17 cellular contexts compared by ENCODE assay signal in genomic region chr19:21410166-21410565, GRCh38. TPM values are rescaled to one million over a fixed set of nuclear protein-coding genes. Genes with fewer than 3 reads are reported as not detected.
A peak's percentile ranks its signal among the peaks of the same experiment; 100 is the strongest.
DNase-seq lines count a peak whose midpoint lies in the region; ATAC-seq, FAIRE-seq and TF ChIP-seq lines count a peak whose summit lies in the region.
"Had no signal": no experiment of that assay in that cellular context is flagged by ENCODE, and none has a peak within 500 bp of the region (broad histone marks: within the 10 kb centered on the region; RNA-seq: fewer than 3 reads in every experiment).

No MANE protein-coding gene starts in this region.

- no peak for DNase-seq in HepG2 (ENCODE audit: low spot score)
- DNase-seq in right lobe of liver: no peak
- no peak for DNase-seq in pancreas
- no peak for DNase-seq in NK-92 treated with Interleukin-12 subunit alpha and Interleukin-12 subunit beta, amount 100 ng/mL, for 24 hours (lab: John Stamatoyannopoulos, UW)
- DNase-seq in NK-92 (lab: John Stamatoyannopoulos, UW; ENCODE audit: unreplicated experiment): no peak
- DNase-seq: CD4-positive, alpha-beta memory T cell; DMS153; DMS79; GF-D8; H7; HFFc6 had no signal

- TF ChIP-seq EP300 in HepG2 (IDR thresholded peaks at IDR 0.05; ENCODE audit: low read depth in 2 of 2, low read length in 2 of 2): no peak
- TF ChIP-seq EP300 in HepG2 (CRISPR knock-in tag; IDR thresholded peaks at IDR 0.05; ENCODE audit: borderline replicate concordance): no peak

- H3K36me3 ChIP-seq in HepG2 (replicated peaks in 1 of 2; ENCODE audit: control insufficient read depth in 1 of 2, insufficient read depth in 2 of 2, low read length in 2 of 2) (peaks cover 0 to 21% of the 10 kb centered on the region in 2 experiments; a peak in 3 of 5 replicates), right lobe of liver (peaks cover 0 to 21% (median 9%) of the 10 kb centered on the region in 4 donors), pancreas (peaks cover 0 to 29% (median 0%) of the 10 kb centered on the region in 3 donors)

- 97% methylated on average over 1 of the region's 1 CpG for whole genome bisulfite sequencing in HepG2 (ENCODE audit: low lambda C conversion rate)
- 59% methylated on average over 1 of the region's 1 CpG for WGBS in right lobe of liver (ENCODE audit: insufficient coverage, low coverage, low lambda C conversion rate, missing lambda C conversion rate)
- WGBS in pancreas, 2 donors: 87 to 89% methylated on average over 1 of the region's 1 CpG

- H3K27me3 ChIP-seq in HepG2 (ENCODE audit: control insufficient read depth in 1 of 2, insufficient read depth in 2 of 2, low read length in 2 of 2): no peaks in the 10 kb centered on the region
- no peaks in the 10 kb centered on the region for H3K27me3 ChIP-seq in right lobe of liver
- no peaks in the 10 kb centered on the region for H3K27me3 ChIP-seq in pancreas
- H3K27me3 ChIP-seq: BLaER1 had no signal

- peaks cover 16% of the 10 kb centered on the region; the same call in 1 of the 2 replicates for H3K9me3 ChIP-seq in HepG2 (ENCODE audit: low read length)
- H3K9me3 ChIP-seq in right lobe of liver: peaks cover 0 to 3% (median 0%) of the 10 kb centered on the region in 4 donors
- H3K9me3 ChIP-seq in pancreas: no peaks in the 10 kb centered on the region

- H4K20me1 ChIP-seq in HepG2 (ENCODE audit: insufficient read depth, low read length): no peaks in the 10 kb centered on the region
- H4K20me1 ChIP-seq: BLaER1 had no signal

- FAIRE-seq in HepG2 (lab: Jason Lieb, UNC): no peak
- peak; percentile 29 for FAIRE-seq in endometrium (lab: Jason Lieb, UNC)
- peak; percentile 78 for FAIRE-seq in pancreas (lab: Jason Lieb, UNC)

- no peak for TF ChIP-seq POLR2A in HepG2 (IDR thresholded peaks at IDR 0.05; ENCODE audit: insufficient read depth in 1 of 2, low read depth in 2 of 2, low read length in 2 of 2)
- no peak for TF ChIP-seq POLR2A in right lobe of liver (IDR thresholded peaks at IDR 0.05)

- TF ChIP-seq RAD21 in HepG2 (CRISPR knock-in tag; IDR thresholded peaks at IDR 0.05): no peak

- no TSS peak for BruUV-seq in HepG2 (replicated peaks; lab: Mats Ljungman, UMichigan)

- H3K9ac ChIP-seq in HepG2 (ENCODE audit: insufficient read depth, low read depth, low read length): no peak overlapping the region
- H3K9ac ChIP-seq: BLaER1 had no signal

- H3K4me2 ChIP-seq in HepG2 (ENCODE audit: low read depth, low read length): no peak overlapping the region
- H3K4me2 ChIP-seq: BLaER1, GM23338 had no signal

- H3K4me1 ChIP-seq in HepG2 (ENCODE audit: insufficient read depth, low read length): no peaks in the 10 kb centered on the region
- H3K4me1 ChIP-seq in right lobe of liver: no peaks in the 10 kb centered on the region
- no peaks in the 10 kb centered on the region for H3K4me1 ChIP-seq in pancreas
- H3K4me1 ChIP-seq: BLaER1 had no signal

- H3K79me2 ChIP-seq in HepG2 (ENCODE audit: insufficient read depth, low read length): no peaks in the 10 kb centered on the region

- H3K4me3 ChIP-seq in HepG2 (replicated peaks in 1 of 3; ENCODE audit: insufficient read depth in 1 of 3, low read depth in 2 of 3, low read length in 3 of 3) (no peak overlapping the region), right lobe of liver (no peak overlapping the region), pancreas (no peak overlapping the region)
- H3K4me3 ChIP-seq: BLaER1, GM23338 had no signal

- ATAC-seq in HepG2 (no peak), right lobe of liver (no peak), pancreas (no peak), esophagus mucosa (no peak)
- ATAC-seq: GM23338, HCT116 had no signal

- intact Hi-C loops in HepG2 (cut with micrococcal nuclease; ENCODE audit: unreplicated experiment): no loop called here
- intact Hi-C loops in right lobe of liver (cut with DNase I): no loop called here
- intact Hi-C loops in pancreas (cut with DNase I): no loop called here

- in situ Hi-C loops in HepG2 (cut with HindIII; ENCODE audit: extremely low pct_ligation_motif_present, low pct_unique_long_range_greater_than_20kb): no loop called here

- H3K27ac ChIP-seq in HepG2 (ENCODE audit: extremely low read length, insufficient read depth, low read length): no peak overlapping the region
- no peak overlapping the region for H3K27ac ChIP-seq in right lobe of liver
- no peak overlapping the region for H3K27ac ChIP-seq in pancreas
- H3K27ac ChIP-seq: 22Rv1, BLaER1 had no signal

- TF ChIP-seq CTCF in HepG2 (CRISPR knock-in tag; IDR thresholded peaks at IDR 0.05): no peak
- TF ChIP-seq CTCF in right lobe of liver (IDR thresholded peaks at IDR 0.05): no peak
- no peak for TF ChIP-seq CTCF in pancreas (IDR thresholded peaks at IDR 0.05)

- POLR2A ChIA-PET in HepG2 (lab: Yijun Ruan, JAX): no interaction called here

- no peak overlapping the region for H2AFZ ChIP-seq in HepG2 (ENCODE audit: low read length)
- H2AFZ ChIP-seq: GM23338 had no signal

- CTCF ChIA-PET in HepG2 (lab: Yijun Ruan, JAX; ENCODE audit: low intra/inter-chr PET ratio, low total read pairs): no interaction called here

TF ChIP-seq in HepG2, 621 proteins besides CTCF, POLR2A, EP300 and RAD21:
- TF ChIP-seq ZFP62 (CRISPR knock-in tag; IDR thresholded peaks at IDR 0.05) (no peak), ATF7 (IDR thresholded peaks at IDR 0.05) (peak; percentile 51), ATF7 (CRISPR knock-in tag; IDR thresholded peaks at IDR 0.05) (no peak)

RNA-seq across cellular contexts. Expression of gene ZNF493, which starts 13.2 kb away (rescaled TPM):
- total RNA-seq in HepG2 (2016; rRNA removed; fragmentation: Illumina TruSeq; extraction: Trizol): 4.1 and 9.0 TPM in 2 replicates
- 0.91 and 1.6 TPM in 2 replicates for total RNA-seq in HepG2 (2016; cell fraction: cytosol; rRNA removed; fragmentation: Illumina TruSeq; extraction: Trizol; ENCODE audit: low read depth)
- total RNA-seq in HepG2 (2016; cell fraction: insoluble cytoplasmic fraction; rRNA removed; fragmentation: Illumina TruSeq; extraction: Trizol): 4.4 and 8.7 TPM in 2 replicates
- total RNA-seq in HepG2 (2016; cell fraction: membrane; rRNA removed; fragmentation: Illumina TruSeq; extraction: Trizol): 1.3 and 1.7 TPM in 2 replicates
- 34.3 and 38.7 TPM in 2 replicates for total RNA-seq in HepG2 (2016; cell fraction: nucleus; rRNA removed; fragmentation: Illumina TruSeq; extraction: Trizol)
- polyA plus RNA-seq in HepG2 (2011; rRNA removed): 6.0 and 6.8 TPM in 2 replicates
- polyA plus RNA-seq in HepG2 (2011; cell fraction: cytosol; rRNA removed): 1.9 and 2.3 TPM in 2 replicates
- 14.3 and 20.8 TPM in 2 replicates for polyA plus RNA-seq in HepG2 (2011; cell fraction: nucleus; rRNA removed)
- 3.3 and 4.7 TPM in 2 replicates for polyA plus RNA-seq in HepG2 (2012)
- polyA plus RNA-seq in HepG2 (2016; cell fraction: cytosol; fragmentation: Illumina TruSeq; extraction: Trizol; ENCODE audit: low read depth): 0.14 and 0.25 TPM in 2 replicates
- polyA plus RNA-seq in HepG2 (2016; cell fraction: insoluble cytoplasmic fraction; fragmentation: Illumina TruSeq; extraction: Trizol; ENCODE audit: low read depth): 2.8 and 3.1 TPM in 2 replicates
- polyA plus RNA-seq in HepG2 (2016; cell fraction: membrane; fragmentation: Illumina TruSeq; extraction: Trizol; ENCODE audit: low read depth): 0.50 and 0.56 TPM in 2 replicates
- polyA plus RNA-seq in HepG2 (2016; cell fraction: nucleus; fragmentation: Illumina TruSeq; extraction: Trizol; ENCODE audit: insufficient read depth, low read depth): 20.7 and 23.4 TPM in 2 replicates
- polyA minus RNA-seq in HepG2 (2011; rRNA and poly(A)+ RNA removed; ENCODE audit: low replicate concordance): 19.5 TPM in 1 of 2 replicates, not detected in the other
- polyA minus RNA-seq in HepG2 (2011; cell fraction: cytosol; rRNA and poly(A)+ RNA removed): 3.1 and 3.6 TPM in 2 replicates
- polyA minus RNA-seq in HepG2 (2011; cell fraction: nucleus; rRNA and poly(A)+ RNA removed): 126 and 140 TPM in 2 replicates
- total RNA-seq in right lobe of liver: 1 to 10 TPM; 5.9 to 9.3 (median 6.8) TPM
- 10 to 100 TPM in 5 of 6 donors, 1 to 10 TPM in 1; 9.6 to 24.1 (median 14.7) TPM for total RNA-seq in pancreas
- polyA plus RNA-seq in pancreas: 10 to 100 TPM in 1 of 2 donors, 1 to 10 TPM in 1; 9.7 to 10.2 TPM
- total RNA-seq in esophagus mucosa: 5.5 TPM

RNA-seq across cellular contexts. Expression of gene ZNF738, which starts 51.4 kb away (rescaled TPM):
- total RNA-seq in HepG2 (2016; rRNA removed; fragmentation: Illumina TruSeq; extraction: Trizol) (4.4 and 5.3 TPM in 2 replicates), right lobe of liver (under 1 TPM; 0.18 to 0.81 (median 0.60) TPM), pancreas (1 to 10 TPM; 1.4 to 5.0 (median 2.5) TPM), esophagus mucosa (3.6 TPM)
- total RNA-seq in HepG2 (2016; cell fraction: cytosol; rRNA removed; fragmentation: Illumina TruSeq; extraction: Trizol; ENCODE audit: low read depth): 1.0 and 1.4 TPM in 2 replicates
- total RNA-seq in HepG2 (2016; cell fraction: insoluble cytoplasmic fraction; rRNA removed; fragmentation: Illumina TruSeq; extraction: Trizol): 6.1 and 6.5 TPM in 2 replicates
- 1.2 and 2.2 TPM in 2 replicates for total RNA-seq in HepG2 (2016; cell fraction: membrane; rRNA removed; fragmentation: Illumina TruSeq; extraction: Trizol)
- total RNA-seq in HepG2 (2016; cell fraction: nucleus; rRNA removed; fragmentation: Illumina TruSeq; extraction: Trizol): 9.1 and 9.4 TPM in 2 replicates
- polyA plus RNA-seq in HepG2 (2011; rRNA removed) (2.7 and 3.4 TPM in 2 replicates), pancreas (1 to 10 TPM; 2.4 to 3.6 TPM)
- 1.6 and 1.8 TPM in 2 replicates for polyA plus RNA-seq in HepG2 (2011; cell fraction: cytosol; rRNA removed)
- polyA plus RNA-seq in HepG2 (2011; cell fraction: nucleus; rRNA removed): 4.3 and 4.4 TPM in 2 replicates
- polyA plus RNA-seq in HepG2 (2012): 1.5 and 2.2 TPM in 2 replicates
- polyA plus RNA-seq in HepG2 (2016; cell fraction: cytosol; fragmentation: Illumina TruSeq; extraction: Trizol; ENCODE audit: low read depth): 0.43 and 0.91 TPM in 2 replicates
- 5.8 and 6.2 TPM in 2 replicates for polyA plus RNA-seq in HepG2 (2016; cell fraction: insoluble cytoplasmic fraction; fragmentation: Illumina TruSeq; extraction: Trizol; ENCODE audit: low read depth)
- 1.5 and 1.7 TPM in 2 replicates for polyA plus RNA-seq in HepG2 (2016; cell fraction: membrane; fragmentation: Illumina TruSeq; extraction: Trizol; ENCODE audit: low read depth)
- polyA plus RNA-seq in HepG2 (2016; cell fraction: nucleus; fragmentation: Illumina TruSeq; extraction: Trizol; ENCODE audit: insufficient read depth, low read depth): 11.7 and 13.6 TPM in 2 replicates
- polyA minus RNA-seq in HepG2 (2011; rRNA and poly(A)+ RNA removed; ENCODE audit: low replicate concordance): 1.1 and 1.9 TPM in 2 replicates
- 0.70 and 1.1 TPM in 2 replicates for polyA minus RNA-seq in HepG2 (2011; cell fraction: cytosol; rRNA and poly(A)+ RNA removed)
- polyA minus RNA-seq in HepG2 (2011; cell fraction: nucleus; rRNA and poly(A)+ RNA removed): 5.5 and 6.3 TPM in 2 replicates
